10 cellular contexts compared by ENCODE assay signal in genomic region chr5:38718874-38719391, GRCh38.
DNase-seq lines count a peak whose midpoint lies in the region; ATAC-seq and TF ChIP-seq lines count a peak whose summit lies in the region.
"Had no signal": no experiment of that assay in that cellular context is flagged by ENCODE, and none has a peak within 500 bp of the region (broad histone marks: within the 10 kb centered on the region; RNA-seq: fewer than 3 reads in every experiment).

No MANE protein-coding gene starts in this region.

- peaks cover 0 to 4% (median 0%) of the 10 kb centered on the region in 7 donors for H3K9me3 Mint-ChIP-seq in CD14-positive monocyte

- peak overlapping the region; percentile 9 to 57 (median 38) for H3K27ac ChIP-seq in transverse colon

- TF ChIP-seq EP300 in transverse colon (IDR thresholded peaks at IDR 0.05; ENCODE audit: low read depth), result no peak

- H3K36me3 ChIP-seq in mucosa of descending colon (ENCODE audit: low read depth), result no peaks in the 10 kb centered on the region
- H3K36me3 ChIP-seq in transverse colon, result no peaks in the 10 kb centered on the region
- H3K36me3 ChIP-seq: prostate gland had no signal

- TF ChIP-seq POLR2A in transverse colon (IDR thresholded peaks at IDR 0.05), result no peak

- H3K27me3 ChIP-seq in transverse colon, result no peaks in the 10 kb centered on the region

- in situ Hi-C loops in transverse colon (cut with MboI; ENCODE audit: low pct_ligation_motif_present in 1 of 4, low pct_unique_long_range_greater_than_20kb in 1 of 4, low sequenced_read_pairs in 3 of 4), result no loop called here

- no peak overlapping the region for H3K4me3 Mint-ChIP-seq in CD14-positive monocyte

- H3K4me1 ChIP-seq in mucosa of descending colon (ENCODE audit: low read depth) (no peaks in the 10 kb centered on the region), transverse colon (no peaks in the 10 kb centered on the region)
- H3K4me1 ChIP-seq: prostate gland had no signal

- peak; percentile 73 for DNase-seq in NCI-H2171 treated with DMSO at 0.1 percent for 48 hours (lab: John Stamatoyannopoulos, UW)
- DNase-seq in NCI-H2171 (lab: John Stamatoyannopoulos, UW), result no peak
- peak; percentile 40 for DNase-seq in fibroblast of gingiva (ENCODE audit: low read depth)
- DNase-seq in mucosa of descending colon, result no peak
- DNase-seq in transverse colon, result no peak
- DNase-seq in COLO668 (lab: John Stamatoyannopoulos, UW; ENCODE audit: unreplicated experiment), result no peak
- no peak for DNase-seq in CD1c-positive myeloid dendritic cell (ENCODE audit: extremely low spot score)
- no peak for DNase-seq in CD14-positive monocyte (ENCODE audit: low spot score)
- DNase-seq: 8988T had no signal

- H3K4me1 Mint-ChIP-seq in CD14-positive monocyte, result no peaks in the 10 kb centered on the region

- no peaks in the 10 kb centered on the region for H3K36me3 Mint-ChIP-seq in CD14-positive monocyte

- H3K4me3 ChIP-seq in mucosa of descending colon (no peak overlapping the region), transverse colon (no peak overlapping the region)
- H3K4me3 ChIP-seq: prostate gland had no signal

- H3K27me3 Mint-ChIP-seq in CD14-positive monocyte (ENCODE audit: low read depth in 3 of 3), result peaks cover 3 to 4% (median 3%) of the 10 kb centered on the region in 3 donors

- intact Hi-C loops in mucosa of descending colon (cut with DNase I, micrococcal nuclease), result no loop called here
- intact Hi-C loops in transverse colon (cut with DNase I; ENCODE audit: low total_unique reads), result no loop called here
- intact Hi-C loops in CD14-positive monocyte (cut with micrococcal nuclease), result no loop called here

- no peak for TF ChIP-seq CTCF in mucosa of descending colon (IDR thresholded peaks at IDR 0.05)
- TF ChIP-seq CTCF in transverse colon (IDR thresholded peaks at IDR 0.05), result no peak
- TF ChIP-seq CTCF in CD14-positive monocyte (IDR thresholded peaks at IDR 0.05), result no peak

- no peaks in the 10 kb centered on the region for H3K9me3 ChIP-seq in mucosa of descending colon
- H3K9me3 ChIP-seq in transverse colon, result no peaks in the 10 kb centered on the region
- H3K9me3 ChIP-seq: prostate gland had no signal

- 52 to 59% methylated on average over 3 to 5 of the region's 5 CpGs for WGBS in transverse colon (ENCODE audit: low coverage in 1 of 2), 2 donors

- H3K27ac Mint-ChIP-seq in CD14-positive monocyte, result no peak overlapping the region

- peak; percentile 29 for ATAC-seq in mucosa of descending colon

Comparison
In these comparisons a context has a peak if more than half of its experiments do, and no peak if none do; other contexts are left out.
1. DNase-seq: peak in NCI-H2171 treated with DMSO at 0.1 percent for 48 hours (single experiment) and fibroblast of gingiva (single experiment); none in NCI-H2171 (single experiment), mucosa of descending colon (0 of 3), transverse colon (single experiment), COLO668 (single experiment), CD1c-positive myeloid dendritic cell (single experiment) and CD14-positive monocyte (single experiment).